Comparison of ENCODE assay signal across 10 cellular contexts in the genomic region with DNA sequence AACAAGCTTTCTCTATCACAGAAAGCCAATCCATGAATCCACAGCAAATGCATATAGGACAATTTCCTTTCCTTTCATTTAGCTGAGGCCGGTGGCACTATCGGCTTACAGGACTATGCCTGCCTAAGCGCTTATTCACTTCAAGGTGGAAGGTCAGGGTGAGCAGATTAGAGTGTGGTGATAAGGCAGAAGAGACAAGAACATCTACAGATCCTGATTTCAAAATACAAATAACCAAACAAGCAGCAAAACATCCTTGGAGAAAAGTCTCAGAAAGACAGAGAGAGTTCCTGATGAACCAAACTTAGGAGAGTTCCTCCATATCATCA. TPM values are rescaled to one million over a fixed set of nuclear protein-coding genes. Genes with fewer than 3 reads are reported as not detected.
A peak's percentile ranks its signal among the peaks of the same experiment; 100 is the strongest.
DNase-seq lines count a peak whose midpoint lies in the region; ATAC-seq and TF ChIP-seq lines count a peak whose summit lies in the region.
"Had no signal": no experiment of that assay in that cellular context is flagged by ENCODE, and none has a peak within 500 bp of the region (broad histone marks: within the 10 kb centered on the region; RNA-seq: fewer than 3 reads in every experiment).

No MANE protein-coding gene starts in this region.

- H3K36me3 Mint-ChIP-seq in activated B cell treated with CpG ODN at 0.5 μM for 24 hours (ENCODE audit: low read depth), result peaks cover 24% of the 10 kb centered on the region
- no peaks in the 10 kb centered on the region for H3K36me3 Mint-ChIP-seq in activated CD8-positive, alpha-beta memory T cell treated with anti-CD3 and anti-CD28 coated beads, Interleukin-2, amount 10 ng/mL, durations not matched to agents 7 days and 5 days

- H3K27ac Mint-ChIP-seq in activated B cell treated with CpG ODN at 0.5 μM for 24 hours, result peak overlapping the region; percentile 91
- no peak overlapping the region for H3K27ac Mint-ChIP-seq in activated CD8-positive, alpha-beta memory T cell treated with anti-CD3 and anti-CD28 coated beads, Interleukin-2, amount 10 ng/mL, durations not matched to agents 7 days and 5 days

- TF ChIP-seq CTCF in HEK293 (tag by site-specific recombination; IDR thresholded peaks at IDR 0.05) (no peak), activated B cell treated with CpG ODN at 0.5 μM for 24 hours (IDR thresholded peaks at IDR 0.05) (no peak), right atrium auricular region (IDR thresholded peaks at IDR 0.05) (no peak), body of pancreas (IDR thresholded peaks at IDR 0.05) (no peak)

- CTCF ChIA-PET in HEK293 (lab: Yijun Ruan, JAX), result interaction anchor here (0.6 kb wide), 1 partner anchor 1641 kb away, joined by 3 read pairs; no protein-coding TSS in a partner anchor
- CTCF ChIA-PET in activated B cell treated with CpG ODN at 0.5 μM for 24 hours (lab: Charles Lee), result interaction anchor here (1.6 kb wide), 1 partner anchor 97 kb away, joined by 9 read pairs; no protein-coding TSS in a partner anchor
- CTCF ChIA-PET in activated CD8-positive, alpha-beta memory T cell treated with anti-CD3 and anti-CD28 coated beads, Interleukin-2, amount 10 ng/mL, durations not matched to agents 7 days and 5 days (lab: Charles Lee), result no interaction called here

- no peak overlapping the region for H3K4me3 ChIP-seq in HEK293 (ENCODE audit: low read depth, low read length)
- H3K4me3 ChIP-seq in right atrium auricular region, result no peak overlapping the region
- H3K4me3 ChIP-seq in subcutaneous abdominal adipose tissue (ENCODE audit: low read depth in 1 of 5, low read length in 5 of 5), result peak overlapping the region in 2 of 5 donors; percentile 20 to 40
- no peak overlapping the region for H3K4me3 ChIP-seq in body of pancreas

- no peaks in the 10 kb centered on the region for H3K9me3 ChIP-seq in HEK293 (ENCODE audit: control insufficient read depth, insufficient read depth, low read depth, low read length)
- H3K9me3 ChIP-seq in right atrium auricular region, result no peaks in the 10 kb centered on the region
- no peaks in the 10 kb centered on the region for H3K9me3 ChIP-seq in subcutaneous abdominal adipose tissue (ENCODE audit: control insufficient read depth in 5 of 5, low read length in 5 of 5)
- no peaks in the 10 kb centered on the region for H3K9me3 ChIP-seq in body of pancreas

- intact Hi-C loops in activated B cell treated with CpG ODN at 0.5 μM for 24 hours (cut with micrococcal nuclease), result loop anchor here (2.0 to 5.0 kb wide), 2 partner anchors 39 to 617 kb away; no protein-coding TSS in a partner anchor
- intact Hi-C loops in body of pancreas (cut with DNase I), result no loop called here

- peaks cover 24% of the 10 kb centered on the region for H3K4me1 ChIP-seq in HEK293 (ENCODE audit: control insufficient read depth, insufficient read depth, low read length)
- H3K4me1 ChIP-seq in right atrium auricular region, result peaks cover 0 to 65% of the 10 kb centered on the region in 2 donors
- H3K4me1 ChIP-seq in subcutaneous abdominal adipose tissue (ENCODE audit: control insufficient read depth in 5 of 5, insufficient read depth in 5 of 5, low read length in 5 of 5), result peaks cover 4 to 62% (median 19%) of the 10 kb centered on the region in 5 donors
- H3K4me1 ChIP-seq in body of pancreas, result peaks cover 25% of the 10 kb centered on the region

- H3K27ac ChIP-seq in HEK293 (ENCODE audit: extremely low read depth, low read depth, low read length), result no peak overlapping the region
- H3K27ac ChIP-seq in right atrium auricular region, result peak overlapping the region; percentile 80 to 83
- H3K27ac ChIP-seq in subcutaneous abdominal adipose tissue (ENCODE audit: low read depth, low read length), result peak overlapping the region; percentile 58
- H3K27ac ChIP-seq in body of pancreas, result peak overlapping the region in 2 of 4 donors; percentile 32 to 58

- no peak for TF ChIP-seq POLR2A in body of pancreas (IDR thresholded peaks at IDR 0.05)

- peak overlapping the region in 3 of 5 donors; percentile 1 to 54 (median 31) for H3K9ac ChIP-seq in subcutaneous abdominal adipose tissue (ENCODE audit: low read length in 5 of 5)

- H3K4me1 Mint-ChIP-seq in activated B cell treated with CpG ODN at 0.5 μM for 24 hours, result peaks cover 93% of the 10 kb centered on the region
- H3K4me1 Mint-ChIP-seq in activated CD8-positive, alpha-beta memory T cell treated with anti-CD3 and anti-CD28 coated beads, Interleukin-2, amount 10 ng/mL, durations not matched to agents 7 days and 5 days, result peaks cover 15% of the 10 kb centered on the region

- no peaks in the 10 kb centered on the region for H3K36me3 ChIP-seq in HEK293 (ENCODE audit: control insufficient read depth in 2 of 2, insufficient read depth in 1 of 2, low read length in 2 of 2)
- H3K36me3 ChIP-seq in right atrium auricular region, result peaks cover 9% of the 10 kb centered on the region
- H3K36me3 ChIP-seq in subcutaneous abdominal adipose tissue (ENCODE audit: control insufficient read depth in 5 of 5, insufficient read depth in 5 of 5, low read length in 5 of 5), result peaks cover 0 to 10% (median 4%) of the 10 kb centered on the region in 5 donors
- H3K36me3 ChIP-seq in body of pancreas (replicated peaks in 1 of 2; ENCODE audit: insufficient read depth in 1 of 2, low read depth in 2 of 2), result no peaks in the 10 kb centered on the region

- ATAC-seq in activated B cell treated with CpG ODN at 0.5 μM for 24 hours (ENCODE audit: low read depth) (no peak), body of pancreas (no peak), HG03378 (IDR thresholded peaks at IDR 0.05; ENCODE audit: unreplicated experiment) (no peak), esophagus mucosa (no peak)
- no peak for ATAC-seq in activated CD8-positive, alpha-beta memory T cell treated with anti-CD3 and anti-CD28 coated beads, Interleukin-2, amount 10 ng/mL, durations not matched to agents 7 days and 5 days

- peak overlapping the region; percentile 72 for H3K4me3 Mint-ChIP-seq in activated B cell treated with CpG ODN at 0.5 μM for 24 hours
- no peak overlapping the region for H3K4me3 Mint-ChIP-seq in activated CD8-positive, alpha-beta memory T cell treated with anti-CD3 and anti-CD28 coated beads, Interleukin-2, amount 10 ng/mL, durations not matched to agents 7 days and 5 days

- no peaks in the 10 kb centered on the region for H3K27me3 Mint-ChIP-seq in activated B cell treated with CpG ODN at 0.5 μM for 24 hours
- peaks cover 3% of the 10 kb centered on the region for H3K27me3 Mint-ChIP-seq in activated CD8-positive, alpha-beta memory T cell treated with anti-CD3 and anti-CD28 coated beads, Interleukin-2, amount 10 ng/mL, durations not matched to agents 7 days and 5 days

- DNase-seq in activated B cell treated with CpG ODN at 0.5 μM for 24 hours (no peak), right atrium auricular region (ENCODE audit: low spot score) (no peak), body of pancreas (no peak)
- DNase-seq in activated CD8-positive, alpha-beta memory T cell treated with anti-CD3 and anti-CD28 coated beads, Interleukin-2, amount 10 ng/mL, durations not matched to agents 7 days and 5 days, result no peak
- DNase-seq: DMS153, NCI-H2107 had no signal

- no peaks in the 10 kb centered on the region for H3K9me3 Mint-ChIP-seq in activated B cell treated with CpG ODN at 0.5 μM for 24 hours
- H3K9me3 Mint-ChIP-seq in activated CD8-positive, alpha-beta memory T cell treated with anti-CD3 and anti-CD28 coated beads, Interleukin-2, amount 10 ng/mL, durations not matched to agents 7 days and 5 days (ENCODE audit: low read depth), result no peaks in the 10 kb centered on the region

- no peaks in the 10 kb centered on the region for H3K27me3 ChIP-seq in right atrium auricular region
- H3K27me3 ChIP-seq in subcutaneous abdominal adipose tissue (ENCODE audit: control insufficient read depth in 5 of 5, insufficient read depth in 4 of 5, low read length in 5 of 5), result no peaks in the 10 kb centered on the region
- no peaks in the 10 kb centered on the region for H3K27me3 ChIP-seq in body of pancreas

- WGBS in body of pancreas, 2 donors, result 59 to 75% methylated on average over 3 of the region's 3 CpGs

- POLR2A ChIA-PET in HEK293 (lab: Yijun Ruan, JAX), result interaction anchor here (1.3 kb wide), 1 partner anchor 58 kb away, joined by 5 read pairs; no protein-coding TSS in a partner anchor
- POLR2A ChIA-PET in activated B cell treated with CpG ODN at 0.5 μM for 24 hours (lab: Charles Lee), result interaction anchor here (0.7 to 17.9 kb wide), 12 partner anchors 8 to 787 kb away, joined by 3 to 229 read pairs (median 4); a partner anchor contains a TSS

TF ChIP-seq in HEK293, 187 proteins besides CTCF, POLR2A, EP300 and RAD21 (continues in another document):
- TF ChIP-seq PRDM1 (tag by site-specific recombination; IDR thresholded peaks at IDR 0.05) (peak; percentile 73), SALL2 (tag by site-specific recombination; IDR thresholded peaks at IDR 0.05; ENCODE audit: borderline replicate concordance) (no peak), MZF1 (tag by site-specific recombination; IDR thresholded peaks at IDR 0.05; ENCODE audit: borderline replicate concordance) (no peak), ZNF530 (tag by site-specific recombination; IDR thresholded peaks at IDR 0.05; ENCODE audit: low read depth) (no peak), EGR2 (tag by site-specific recombination; IDR thresholded peaks at IDR 0.05; ENCODE audit: low read depth) (no peak), ZBTB17 (tag by site-specific recombination; IDR thresholded peaks at IDR 0.05) (peak; percentile 21; the same call in 1 of the 2 replicates), GFI1B (tag by site-specific recombination; IDR thresholded peaks at IDR 0.05) (no peak), ZNF571 (tag by site-specific recombination; IDR thresholded peaks at IDR 0.05) (no peak), ZNF335 (tag by site-specific recombination; conservative IDR thresholded peaks at IDR 0.05) (no peak), ZNF830 (tag by site-specific recombination; IDR thresholded peaks at IDR 0.05; ENCODE audit: low read depth) (no peak)
- TF ChIP-seq, protein P1, sequence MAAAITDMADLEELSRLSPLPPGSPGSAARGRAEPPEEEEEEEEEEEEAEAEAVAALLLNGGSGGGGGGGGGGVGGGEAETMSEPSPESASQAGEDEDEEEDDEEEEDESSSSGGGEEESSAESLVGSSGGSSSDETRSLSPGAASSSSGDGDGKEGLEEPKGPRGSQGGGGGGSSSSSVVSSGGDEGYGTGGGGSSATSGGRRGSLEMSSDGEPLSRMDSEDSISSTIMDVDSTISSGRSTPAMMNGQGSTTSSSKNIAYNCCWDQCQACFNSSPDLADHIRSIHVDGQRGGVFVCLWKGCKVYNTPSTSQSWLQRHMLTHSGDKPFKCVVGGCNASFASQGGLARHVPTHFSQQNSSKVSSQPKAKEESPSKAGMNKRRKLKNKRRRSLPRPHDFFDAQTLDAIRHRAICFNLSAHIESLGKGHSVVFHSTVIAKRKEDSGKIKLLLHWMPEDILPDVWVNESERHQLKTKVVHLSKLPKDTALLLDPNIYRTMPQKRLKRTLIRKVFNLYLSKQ (tag by site-specific recombination; IDR thresholded peaks at IDR 0.05; ENCODE audit: borderline replicate concordance), result no peak

RNA-seq across cellular contexts. Expression of a gene that starts 57.2 kb away (rescaled TPM):
- total RNA-seq in activated B cell treated with CpG ODN at 0.5 μM for 24 hours, result 348 and 359 TPM in 2 replicates
- total RNA-seq in right atrium auricular region, result 10 to 100 TPM; 36.1 to 57.5 TPM
- 10 to 100 TPM in 1 of 2 donors, 1 to 10 TPM in 1; 7.0 to 23.7 TPM for total RNA-seq in body of pancreas
- under 1 TPM; 0.06 to 0.19 TPM for total RNA-seq in activated CD8-positive, alpha-beta memory T cell treated with anti-CD3 and anti-CD28 coated beads, Interleukin-2, amount 10 ng/mL, durations not matched to agents 7 days and 5 days
- 4.5 TPM for total RNA-seq in esophagus mucosa
